9 cellular contexts compared by ENCODE assay signal in the genomic region with DNA sequence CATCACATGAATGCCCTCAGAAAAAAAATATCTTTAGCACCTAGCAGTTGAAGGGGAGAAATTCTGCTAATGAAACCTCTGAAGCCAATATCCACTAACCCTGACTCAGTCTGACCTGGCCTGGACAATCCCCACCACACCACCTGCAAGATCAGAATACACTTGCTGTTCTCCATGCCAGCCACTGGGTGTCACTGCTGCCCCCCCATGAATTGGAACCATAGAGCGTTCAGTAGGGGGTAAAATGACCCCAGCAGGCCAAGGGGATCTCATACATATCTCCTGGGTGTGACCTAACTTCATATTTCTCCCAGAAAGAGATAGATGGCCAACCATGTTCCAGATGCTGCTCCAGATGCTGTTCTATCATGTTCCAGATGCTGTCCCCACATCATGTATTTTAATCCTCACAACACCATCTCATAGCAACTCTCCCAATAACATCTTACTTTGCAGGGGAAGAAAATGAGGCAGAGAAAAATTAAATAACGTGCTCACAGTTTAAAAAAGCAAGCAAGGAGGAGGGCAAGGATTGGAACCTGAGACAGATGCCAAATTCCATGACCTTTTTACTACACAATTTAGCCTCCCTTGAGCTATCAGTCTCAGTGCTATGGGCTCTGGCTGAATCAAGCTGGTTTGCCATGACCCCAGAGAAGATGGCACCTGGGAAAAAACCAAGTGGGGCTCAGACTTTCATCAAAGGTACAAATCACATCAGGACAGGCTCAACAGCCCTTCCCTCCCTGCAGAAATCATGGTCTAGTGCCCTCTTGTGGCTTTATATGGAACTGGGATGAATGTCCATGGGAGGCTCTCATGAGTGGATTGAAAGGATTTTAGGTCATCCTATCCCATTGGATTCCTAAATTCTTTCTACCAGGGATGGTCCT. TPM values are rescaled to one million over a fixed set of nuclear protein-coding genes. Genes with fewer than 3 reads are reported as not detected.
DNase-seq lines count a peak whose midpoint lies in the region; ATAC-seq and TF ChIP-seq lines count a peak whose summit lies in the region.
"Had no signal": no experiment of that assay in that cellular context is flagged by ENCODE, and none has a peak within 500 bp of the region (broad histone marks: within the 10 kb centered on the region; RNA-seq: fewer than 3 reads in every experiment).

No MANE protein-coding gene starts in this region.

- BruUV-seq in PC-9 (replicated peaks; lab: Mats Ljungman, UMichigan), result no TSS peak

- TF ChIP-seq POLR2A in erythroblast (IDR thresholded peaks at IDR 0.05; ENCODE audit: low read length), result no peak

- no peaks in the 10 kb centered on the region for H3K9me2 ChIP-seq in PC-9 (ENCODE audit: insufficient read depth)

- peak; percentile 42 for DNase-seq in activated naive CD4-positive, alpha-beta T cell treated with anti-CD3 and anti-CD28 coated beads, Interleukin-2, amount 10 ng/mL, durations not matched to agents 7 days and 5 days
- no peak for DNase-seq in activated naive CD4-positive, alpha-beta T cell treated with Interleukin-2 at 50 U/mL for 16 hours
- DNase-seq in PC-9 (no peak), erythroblast (lab: John Stamatoyannopoulos, UW) (peak; percentile 19 to 45), retinal pigment epithelial cell (ENCODE audit: low read depth) (no peak)
- DNase-seq: activated naive CD8-positive, alpha-beta T cell treated with anti-CD3 and anti-CD28 coated beads, Interleukin-2, amount 10 ng/mL, durations not matched to agents 7 days and 5 days had no signal

- H4K20me1 ChIP-seq in PC-9 (ENCODE audit: insufficient read depth), result no peaks in the 10 kb centered on the region

- H3K9me3 Mint-ChIP-seq in activated naive CD4-positive, alpha-beta T cell treated with anti-CD3 and anti-CD28 coated beads, Interleukin-2, amount 10 ng/mL, durations not matched to agents 7 days and 5 days, result no peaks in the 10 kb centered on the region
- H3K9me3 Mint-ChIP-seq: activated naive CD8-positive, alpha-beta T cell treated with anti-CD3 and anti-CD28 coated beads, Interleukin-2, amount 10 ng/mL, durations not matched to agents 7 days and 5 days had no signal

- no peak overlapping the region for H3K4me3 Mint-ChIP-seq in activated naive CD4-positive, alpha-beta T cell treated with anti-CD3 and anti-CD28 coated beads, Interleukin-2, amount 10 ng/mL, durations not matched to agents 7 days and 5 days
- H3K4me3 Mint-ChIP-seq: activated naive CD8-positive, alpha-beta T cell treated with anti-CD3 and anti-CD28 coated beads, Interleukin-2, amount 10 ng/mL, durations not matched to agents 7 days and 5 days had no signal

- TF ChIP-seq CTCF in HEK293 (tag by site-specific recombination; IDR thresholded peaks at IDR 0.05) (no peak), PC-9 (conservative IDR thresholded peaks at IDR 0.05) (peak; percentile 57), retinal pigment epithelial cell (conservative IDR thresholded peaks at IDR 0.05; ENCODE audit: low read depth, low read length) (peak; percentile 65)

- no peak overlapping the region for H2AFZ ChIP-seq in PC-9

- intact Hi-C loops in PC-9 (cut with micrococcal nuclease; ENCODE audit: unreplicated experiment), result loop anchor here (5.0 to 10.0 kb wide), 2 partner anchors 211 to 1212 kb away; no protein-coding TSS in a partner anchor

- H3K4me1 Mint-ChIP-seq in activated naive CD4-positive, alpha-beta T cell treated with anti-CD3 and anti-CD28 coated beads, Interleukin-2, amount 10 ng/mL, durations not matched to agents 7 days and 5 days, result peaks cover 2% of the 10 kb centered on the region

- H3K4me2 ChIP-seq in PC-9, result no peak overlapping the region

- peaks cover 26% of the 10 kb centered on the region for H3K27me3 Mint-ChIP-seq in activated naive CD4-positive, alpha-beta T cell treated with anti-CD3 and anti-CD28 coated beads, Interleukin-2, amount 10 ng/mL, durations not matched to agents 7 days and 5 days
- H3K27me3 Mint-ChIP-seq: activated naive CD8-positive, alpha-beta T cell treated with anti-CD3 and anti-CD28 coated beads, Interleukin-2, amount 10 ng/mL, durations not matched to agents 7 days and 5 days had no signal

- H3K79me2 ChIP-seq in PC-9 (ENCODE audit: low read depth), result no peaks in the 10 kb centered on the region

- H3K4me1 ChIP-seq in HEK293 (ENCODE audit: control insufficient read depth, insufficient read depth, low read length), result no peaks in the 10 kb centered on the region
- no peaks in the 10 kb centered on the region for H3K4me1 ChIP-seq in PC-9 (replicated peaks; ENCODE audit: insufficient read depth)

- ATAC-seq in HG02678 (IDR thresholded peaks at IDR 0.05; ENCODE audit: unreplicated experiment), result no peak
- ATAC-seq in HG02763 (IDR thresholded peaks at IDR 0.05; ENCODE audit: unreplicated experiment), result no peak

- CTCF ChIA-PET in activated naive CD4-positive, alpha-beta T cell treated with anti-CD3 and anti-CD28 coated beads, Interleukin-2, amount 10 ng/mL, durations not matched to agents 7 days and 5 days (lab: Charles Lee), result interaction anchor here (0.6 to 7.4 kb wide), 20 partner anchors 9 to 1619 kb away, joined by 3 to 105 read pairs (median 4); no protein-coding TSS in a partner anchor
- CTCF ChIA-PET in HEK293 (lab: Yijun Ruan, JAX) (interaction anchor here (0.6 to 10.1 kb wide), 55 partner anchors 9 to 1633 kb away, joined by 3 to 182 read pairs (median 4); no protein-coding TSS in a partner anchor), PC-9 (lab: Charles Lee) (interaction anchor here (0.6 kb wide), 1 partner anchor 343 kb away, joined by 3 read pairs; no protein-coding TSS in a partner anchor)

- H3K4me3 ChIP-seq in HEK293 (ENCODE audit: low read depth, low read length) (no peak overlapping the region), PC-9 (no peak overlapping the region), retinal pigment epithelial cell (ENCODE audit: low read length) (no peak overlapping the region)

- H3K27ac ChIP-seq in HEK293 (ENCODE audit: extremely low read depth, low read depth, low read length) (no peak overlapping the region), PC-9 (no peak overlapping the region)

- no peaks in the 10 kb centered on the region for H3F3A ChIP-seq in PC-9 (ENCODE audit: insufficient read depth, low read depth)

- POLR2A ChIA-PET in HEK293 (lab: Yijun Ruan, JAX) (no interaction called here), PC-9 (lab: Charles Lee; ENCODE audit: unreplicated experiment) (no interaction called here)

- no peaks in the 10 kb centered on the region for H3K36me3 Mint-ChIP-seq in activated naive CD4-positive, alpha-beta T cell treated with anti-CD3 and anti-CD28 coated beads, Interleukin-2, amount 10 ng/mL, durations not matched to agents 7 days and 5 days
- H3K36me3 Mint-ChIP-seq: activated naive CD8-positive, alpha-beta T cell treated with anti-CD3 and anti-CD28 coated beads, Interleukin-2, amount 10 ng/mL, durations not matched to agents 7 days and 5 days had no signal

- no peak overlapping the region for H3K27ac Mint-ChIP-seq in activated naive CD4-positive, alpha-beta T cell treated with anti-CD3 and anti-CD28 coated beads, Interleukin-2, amount 10 ng/mL, durations not matched to agents 7 days and 5 days
- H3K27ac Mint-ChIP-seq: activated naive CD8-positive, alpha-beta T cell treated with anti-CD3 and anti-CD28 coated beads, Interleukin-2, amount 10 ng/mL, durations not matched to agents 7 days and 5 days had no signal

- H3K36me3 ChIP-seq in HEK293 (ENCODE audit: control insufficient read depth in 2 of 2, insufficient read depth in 1 of 2, low read length in 2 of 2), result no peaks in the 10 kb centered on the region
- H3K36me3 ChIP-seq in PC-9 (ENCODE audit: low read depth), result no peaks in the 10 kb centered on the region

- H3K9me3 ChIP-seq in HEK293 (ENCODE audit: control insufficient read depth, insufficient read depth, low read depth, low read length) (no peaks in the 10 kb centered on the region), PC-9 (ENCODE audit: insufficient read depth, low read depth) (no peaks in the 10 kb centered on the region)

- peaks cover 7% of the 10 kb centered on the region; the same call in 1 of the 2 replicates for H3K27me3 ChIP-seq in PC-9 (ENCODE audit: insufficient read depth, low read depth)

TF ChIP-seq in HEK293, 187 proteins besides CTCF, POLR2A, EP300 and RAD21:
- no peak for TF ChIP-seq ZNF791 (tag by site-specific recombination; IDR thresholded peaks at IDR 0.05)
- 0 out of 2 replicates have a peak, but pooled peaks have one; percentile 3 for TF ChIP-seq ZNF654 (tag by site-specific recombination; IDR thresholded peaks at IDR 0.05; ENCODE audit: low read depth)
- TF ChIP-seq ZFHX2 (tag by site-specific recombination; conservative IDR thresholded peaks at IDR 0.05), result no peak
- 0 out of 2 replicates have a peak, but pooled peaks have one; percentile 8 for TF ChIP-seq GLIS1 (tag by site-specific recombination; IDR thresholded peaks at IDR 0.05)
- no peak for TF ChIP-seq ZNF132 (tag by site-specific recombination; IDR thresholded peaks at IDR 0.05; ENCODE audit: borderline replicate concordance)
- no peak for TF ChIP-seq ZNF394 (tag by site-specific recombination; IDR thresholded peaks at IDR 0.05; ENCODE audit: borderline replicate concordance)
- no peak for TF ChIP-seq ZNF223 (tag by site-specific recombination; IDR thresholded peaks at IDR 0.05)

RNA-seq across cellular contexts. Expression of a gene that starts 12.4 kb away (rescaled TPM):
- not detected in 2 replicates for total RNA-seq in PC-9 (2021)
- total RNA-seq: activated naive CD8-positive, alpha-beta T cell treated with anti-CD3 and anti-CD28 coated beads, Interleukin-2, amount 10 ng/mL, durations not matched to agents 7 days and 5 days had no signal

Comparison
In these comparisons a context has a peak if more than half of its experiments do, and no peak if none do; other contexts are left out.
1. DNase-seq: peak in activated naive CD4-positive, alpha-beta T cell treated with anti-CD3 and anti-CD28 coated beads, Interleukin-2, amount 10 ng/mL, durations not matched to agents 7 days and 5 days (single experiment) and erythroblast (2 of 2); none in activated naive CD4-positive, alpha-beta T cell treated with Interleukin-2 at 50 U/mL for 16 hours (single experiment), PC-9 (0 of 2) and retinal pigment epithelial cell (single experiment).